Comparison of ENCODE assay signal across 18 cellular contexts in the genomic region with DNA sequence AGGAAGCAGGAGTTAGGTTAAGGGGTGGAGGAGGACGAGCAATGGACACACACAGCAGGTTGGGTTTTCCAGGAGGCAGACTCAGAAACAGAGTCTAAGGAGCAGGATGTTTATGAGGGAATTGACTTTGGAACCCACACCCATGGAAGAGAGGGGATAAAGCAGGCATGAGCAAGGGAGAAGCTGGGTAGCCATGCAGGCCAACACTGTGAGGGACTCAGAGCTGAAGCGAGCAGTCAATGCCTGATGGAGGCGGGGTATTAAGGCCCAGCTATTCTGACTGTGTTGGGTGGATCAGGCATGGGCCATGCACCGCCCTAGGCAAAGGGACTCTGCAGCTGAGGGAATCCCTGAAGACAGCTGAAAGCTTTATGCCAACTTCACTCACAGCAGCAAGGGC. TPM values are rescaled to one million over a fixed set of nuclear protein-coding genes. Genes with fewer than 3 reads are reported as not detected.
DNase-seq lines count a peak whose midpoint lies in the region; ATAC-seq, FAIRE-seq and TF ChIP-seq lines count a peak whose summit lies in the region.
"Had no signal": no experiment of that assay in that cellular context is flagged by ENCODE, and none has a peak within 500 bp of the region (broad histone marks: within the 10 kb centered on the region; RNA-seq: fewer than 3 reads in every experiment).

No MANE protein-coding gene starts in this region.

- no peak for DNase-seq in central memory CD8-positive, alpha-beta T cell (ENCODE audit: low spot score in 2 of 2)
- DNase-seq in immature natural killer cell (no peak), osteoblast (ENCODE audit: insufficient read length, low spot score, missing footprints) (peak; percentile 66), frontal cortex (ENCODE audit: low spot score in 2 of 2) (no peak), foreskin keratinocyte (no peak)
- DNase-seq: BE2C; Caco-2; CD8-positive, alpha-beta memory T cell; DND-41; GDM1; GOT3; HFFc6 had no signal

- H3K27me3 ChIP-seq in BLaER1 treated with 17β-estradiol and CSF1 and Interleukin-3, amounts not matched to agents 10 nM and 100 nM: no peaks in the 10 kb centered on the region
- H3K27me3 ChIP-seq in osteoblast (ENCODE audit: insufficient read depth, low read length) (no peaks in the 10 kb centered on the region), foreskin keratinocyte (no peaks in the 10 kb centered on the region)
- H3K27me3 ChIP-seq: BE2C had no signal

- H4K20me1 ChIP-seq in BLaER1 treated with 17β-estradiol and CSF1 and Interleukin-3, amounts not matched to agents 10 nM and 100 nM: no peaks in the 10 kb centered on the region
- no peaks in the 10 kb centered on the region for H4K20me1 ChIP-seq in osteoblast (ENCODE audit: insufficient read depth, low read length)

- no peaks in the 10 kb centered on the region for H3K36me3 ChIP-seq in BLaER1 treated with 17β-estradiol and CSF1 and Interleukin-3, amounts not matched to agents 10 nM and 100 nM
- no peaks in the 10 kb centered on the region for H3K36me3 ChIP-seq in osteoblast (ENCODE audit: insufficient read depth, low read length)
- H3K36me3 ChIP-seq: BE2C, HAP-1 had no signal

- no peak overlapping the region for H3K4me3 ChIP-seq in BLaER1 treated with 17β-estradiol and CSF1 and Interleukin-3, amounts not matched to agents 10 nM and 100 nM
- no peak overlapping the region for H3K4me3 ChIP-seq in osteoblast (ENCODE audit: insufficient read depth, low read length)
- H3K4me3 ChIP-seq: GM12878, HAP-1 had no signal

- no peak overlapping the region for H3K27ac ChIP-seq in BLaER1 treated with 17β-estradiol and CSF1 and Interleukin-3, amounts not matched to agents 10 nM and 100 nM
- H3K27ac ChIP-seq in osteoblast (ENCODE audit: low read depth, low read length): no peak overlapping the region
- no peak overlapping the region for H3K27ac ChIP-seq in foreskin keratinocyte
- H3K27ac ChIP-seq: HL-60 had no signal

- FAIRE-seq in frontal cortex (lab: Jason Lieb, UNC): no peak
- FAIRE-seq: A204.1, GM12878 had no signal

- H3K4me3 Mint-ChIP-seq in central memory CD8-positive, alpha-beta T cell: peak overlapping the region; percentile 14
- H3K4me3 Mint-ChIP-seq in immature natural killer cell: peak overlapping the region in 3 of 5 donors; percentile 2 to 64 (median 51)
- H3K4me3 Mint-ChIP-seq: HFFc6 had no signal

- peak overlapping the region in 10 of 11 experiments; percentile 3 to 91 (median 63); a peak in 18 of 22 replicates for H3K4me2 ChIP-seq in BLaER1 treated with 17β-estradiol and CSF1 and Interleukin-3, amounts not matched to agents 10 nM and 100 nM
- no peak overlapping the region for H3K4me2 ChIP-seq in osteoblast (ENCODE audit: insufficient read depth, low read length)

- ATAC-seq in central memory CD8-positive, alpha-beta T cell (replicated peaks; ENCODE audit: extremely low read depth, poor library complexity, severe bottlenecking): no peak
- ATAC-seq in foreskin keratinocyte (no peak), GM19035 (IDR thresholded peaks at IDR 0.05; ENCODE audit: unreplicated experiment) (no peak)

- peaks cover 84% of the 10 kb centered on the region for H3K27me3 Mint-ChIP-seq in central memory CD8-positive, alpha-beta T cell
- H3K27me3 Mint-ChIP-seq in immature natural killer cell (ENCODE audit: low read depth in 3 of 3): peaks cover 9 to 31% (median 24%) of the 10 kb centered on the region in 3 donors

- peaks cover 1% of the 10 kb centered on the region for H3K36me3 Mint-ChIP-seq in central memory CD8-positive, alpha-beta T cell (ENCODE audit: insufficient read depth)
- H3K36me3 Mint-ChIP-seq in immature natural killer cell: no peaks in the 10 kb centered on the region
- H3K36me3 Mint-ChIP-seq: CD8-positive, alpha-beta memory T cell had no signal

- H3K9ac ChIP-seq in BLaER1 treated with 17β-estradiol and CSF1 and Interleukin-3, amounts not matched to agents 10 nM and 100 nM: peak overlapping the region in 2 of 11 experiments; percentile 10 to 14; a peak in 2 of 22 replicates

- no peaks in the 10 kb centered on the region for H3K9me3 Mint-ChIP-seq in central memory CD8-positive, alpha-beta T cell
- no peaks in the 10 kb centered on the region for H3K9me3 Mint-ChIP-seq in immature natural killer cell
- H3K9me3 Mint-ChIP-seq: CD8-positive, alpha-beta memory T cell; HFFc6 had no signal

- peaks cover 11% of the 10 kb centered on the region for H3K4me1 Mint-ChIP-seq in central memory CD8-positive, alpha-beta T cell
- peaks cover 25 to 26% of the 10 kb centered on the region in 2 donors for H3K4me1 Mint-ChIP-seq in immature natural killer cell

- peaks cover 0 to 54% (median 31%) of the 10 kb centered on the region in 10 experiments; a peak in 17 of 20 replicates for H3K4me1 ChIP-seq in BLaER1 treated with 17β-estradiol and CSF1 and Interleukin-3, amounts not matched to agents 10 nM and 100 nM
- H3K4me1 ChIP-seq in osteoblast (ENCODE audit: insufficient read depth, low read length) (no peaks in the 10 kb centered on the region), foreskin keratinocyte (no peaks in the 10 kb centered on the region)
- H3K4me1 ChIP-seq: BE2C, Caco-2, HAP-1 had no signal

- H2AFZ ChIP-seq in osteoblast (ENCODE audit: low read length): no peak overlapping the region

- TF ChIP-seq CTCF in osteoblast (IDR thresholded peaks at IDR 0.05; ENCODE audit: extremely low read depth, low read depth, low read length): no peak
- no peak for TF ChIP-seq CTCF in foreskin keratinocyte (conservative IDR thresholded peaks at IDR 0.05)

- peaks cover 0 to 11% (median under 1%) of the 10 kb centered on the region in 11 experiments; a peak in 7 of 22 replicates for H3K9me3 ChIP-seq in BLaER1 treated with 17β-estradiol and CSF1 and Interleukin-3, amounts not matched to agents 10 nM and 100 nM (replicated peaks in 1 of 11)
- H3K9me3 ChIP-seq in osteoblast (ENCODE audit: low read depth, low read length): no peaks in the 10 kb centered on the region
- H3K9me3 ChIP-seq: BE2C, Caco-2, HAP-1 had no signal

- peak overlapping the region; percentile 17 for H3K27ac Mint-ChIP-seq in central memory CD8-positive, alpha-beta T cell (ENCODE audit: low read depth)
- H3K27ac Mint-ChIP-seq in immature natural killer cell: peak overlapping the region in 2 of 6 donors; percentile 14 to 27
- H3K27ac Mint-ChIP-seq: HFFc6 had no signal

- no peaks in the 10 kb centered on the region for H3K79me2 ChIP-seq in osteoblast (ENCODE audit: insufficient read depth, low read length)

RNA-seq across cellular contexts. Expression of a gene that starts 37.5 kb away (rescaled TPM):
- polyA plus RNA-seq in immature natural killer cell: not detected
- total RNA-seq in osteoblast: not detected in 2 replicates
- total RNA-seq in frontal cortex: not detected
- total RNA-seq in foreskin keratinocyte: not detected in 2 replicates
- polyA plus RNA-seq in foreskin keratinocyte: not detected in 2 replicates
- total RNA-seq: Caco-2; CD8-positive, alpha-beta memory T cell; GM12878; HFFc6 had no signal
- polyA plus RNA-seq: CD8-positive, alpha-beta memory T cell; GM12878 had no signal
